8 cellular contexts compared by ENCODE assay signal in genomic region chr12:50055831-50056628, GRCh38. TPM values are rescaled to one million over a fixed set of nuclear protein-coding genes. Genes with fewer than 3 reads are reported as not detected.
A peak's percentile ranks its signal among the peaks of the same experiment; 100 is the strongest.
DNase-seq lines count a peak whose midpoint lies in the region; ATAC-seq, FAIRE-seq and TF ChIP-seq lines count a peak whose summit lies in the region.

No MANE protein-coding gene starts in this region.

- H3K9me3 ChIP-seq in cardiac muscle cell (ENCODE audit: low read depth): no peaks in the 10 kb centered on the region
- H3K9me3 ChIP-seq in psoas muscle: no peaks in the 10 kb centered on the region

- DNase-seq in D721Med (ENCODE audit: insufficient read length, low spot score) (no peak), HT1080 (ENCODE audit: low read depth) (peak; percentile 59), RPMI7951 (ENCODE audit: low read depth) (peak; percentile 15), cardiac muscle cell (ENCODE audit: low read depth in 1 of 2, low spot score in 1 of 2) (peak; percentile 57 to 70), psoas muscle (no peak)
- DNase-seq in activated naive CD4-positive, alpha-beta T cell treated with anti-CD3 and anti-CD28 coated beads, Interleukin-2, amount 50 U/mL, for 16 hours: peak; percentile 66

- FAIRE-seq in D721Med (lab: Jason Lieb, UNC): no peak

- TF ChIP-seq CTCF in D721Med (IDR thresholded peaks at IDR 0.05; ENCODE audit: insufficient read depth, missing control alignments): peak; percentile 70
- TF ChIP-seq CTCF in cardiac muscle cell (IDR thresholded peaks at IDR 0.05; ENCODE audit: low read depth, low read length): peak; percentile 99
- TF ChIP-seq CTCF in psoas muscle (IDR thresholded peaks at IDR 0.05): peak; percentile 85

- H3K4me1 ChIP-seq in cardiac muscle cell (ENCODE audit: low read depth): peaks cover 12% of the 10 kb centered on the region
- no peaks in the 10 kb centered on the region for H3K4me1 ChIP-seq in psoas muscle

- ATAC-seq in psoas muscle (peak; percentile 66 to 81 (median 70)), GM19328 (IDR thresholded peaks at IDR 0.05; ENCODE audit: unreplicated experiment) (no peak), HG02884 (IDR thresholded peaks at IDR 0.05; ENCODE audit: unreplicated experiment) (no peak)

- H3K4me3 ChIP-seq in cardiac muscle cell (no peak overlapping the region), psoas muscle (peak overlapping the region; percentile 39)

- intact Hi-C loops in psoas muscle (cut with DNase I): loop anchor here (5.0 kb wide), 3 partner anchors 84 to 279 kb away; partner anchors contain the start of gene AQP6 (in 1 of the 2)

- H3K27ac ChIP-seq in cardiac muscle cell (no peak overlapping the region), psoas muscle (no peak overlapping the region)

- 17 to 22% (median 20%) methylated on average over 17 of the region's 17 CpGs for WGBS in psoas muscle, 3 donors

- H3K27me3 ChIP-seq in cardiac muscle cell: peaks cover 35% of the 10 kb centered on the region
- H3K27me3 ChIP-seq in psoas muscle (ENCODE audit: insufficient read depth in 3 of 3, low read length in 2 of 3): peaks cover 0 to 33% (median 2%) of the 10 kb centered on the region in 3 donors

- no peaks in the 10 kb centered on the region for H3K36me3 ChIP-seq in cardiac muscle cell
- H3K36me3 ChIP-seq in psoas muscle (ENCODE audit: insufficient read depth in 1 of 2, low read depth in 1 of 2): no peaks in the 10 kb centered on the region

RNA-seq across cellular contexts. Expression of gene ASIC1, which starts 1.4 kb away (rescaled TPM):
- total RNA-seq in HT1080 (2014; rRNA removed; shearing (Covaris generic)): 6.0 and 9.5 TPM in 2 replicates
- polyA plus RNA-seq in HT1080 (2015; cell fraction: cytosol; rRNA removed): 25.8 and 29.0 TPM in 2 replicates
- 42.0 and 46.5 TPM in 2 replicates for polyA plus RNA-seq in HT1080 (2015; cell fraction: nucleus; rRNA removed)
- 0.24 and 0.39 TPM in 2 replicates for total RNA-seq in RPMI7951 (2014; rRNA removed; shearing (Covaris generic))
- 5.0 and 7.0 TPM in 2 replicates for total RNA-seq in cardiac muscle cell
- polyA plus RNA-seq in cardiac muscle cell: 4.6 and 6.9 TPM in 2 replicates
- total RNA-seq in psoas muscle: under 1 TPM; 0.32 to 0.82 (median 0.60) TPM
- under 1 TPM; 0.20 to 0.29 (median 0.25) TPM for polyA plus RNA-seq in psoas muscle

RNA-seq across cellular contexts. Expression of gene SMARCD1, which starts 29.1 kb away (rescaled TPM):
- 121 and 161 TPM in 2 replicates for total RNA-seq in HT1080 (2014; rRNA removed; shearing (Covaris generic))
- 114 and 120 TPM in 2 replicates for polyA plus RNA-seq in HT1080 (2015; cell fraction: cytosol; rRNA removed)
- 156 and 161 TPM in 2 replicates for polyA plus RNA-seq in HT1080 (2015; cell fraction: nucleus; rRNA removed)
- 35.9 and 41.8 TPM in 2 replicates for total RNA-seq in RPMI7951 (2014; rRNA removed; shearing (Covaris generic))
- total RNA-seq in cardiac muscle cell: 97.8 and 108 TPM in 2 replicates
- 40.7 and 45.1 TPM in 2 replicates for polyA plus RNA-seq in cardiac muscle cell
- 10 to 100 TPM; 14.2 to 21.1 (median 17.9) TPM for total RNA-seq in psoas muscle
- polyA plus RNA-seq in psoas muscle: 10 to 100 TPM; 11.7 to 20.4 (median 12.3) TPM

RNA-seq across cellular contexts. Expression of gene RACGAP1, which starts 30.7 kb away (rescaled TPM):
- 138 and 155 TPM in 2 replicates for total RNA-seq in HT1080 (2014; rRNA removed; shearing (Covaris generic))
- polyA plus RNA-seq in HT1080 (2015; cell fraction: cytosol; rRNA removed): 102 and 108 TPM in 2 replicates
- 146 and 164 TPM in 2 replicates for polyA plus RNA-seq in HT1080 (2015; cell fraction: nucleus; rRNA removed)
- total RNA-seq in RPMI7951 (2014; rRNA removed; shearing (Covaris generic)): 158 and 173 TPM in 2 replicates
- total RNA-seq in cardiac muscle cell (10.4 and 63.9 TPM in 2 replicates), psoas muscle (1 to 10 TPM; 4.6 to 6.1 (median 5.2) TPM)
- polyA plus RNA-seq in cardiac muscle cell (13.4 and 57.3 TPM in 2 replicates), psoas muscle (10 to 100 TPM in 1 of 3 donors, 1 to 10 TPM in 2; 3.4 to 15.3 (median 5.5) TPM)

RNA-seq across cellular contexts. Expression of gene GPD1, which starts 47.8 kb away (rescaled TPM):
- 0.27 and 0.31 TPM in 2 replicates for total RNA-seq in HT1080 (2014; rRNA removed; shearing (Covaris generic))
- polyA plus RNA-seq in HT1080 (2015; cell fraction: cytosol; rRNA removed): 0.08 TPM in 1 of 2 replicates, not detected in the other
- 0.23 and 0.94 TPM in 2 replicates for polyA plus RNA-seq in HT1080 (2015; cell fraction: nucleus; rRNA removed)
- total RNA-seq in RPMI7951 (2014; rRNA removed; shearing (Covaris generic)): 0.39 TPM in 1 of 2 replicates, not detected in the other
- total RNA-seq in cardiac muscle cell (1.7 and 3.4 TPM in 2 replicates), psoas muscle (100 to 1,000 TPM in 3 of 4 donors, 10 to 100 TPM in 1; 92.0 to 221 (median 148) TPM)
- polyA plus RNA-seq in cardiac muscle cell (2.5 and 4.3 TPM in 2 replicates), psoas muscle (100 to 1,000 TPM in 1 of 3 donors, 10 to 100 TPM in 2; 17.4 to 120 (median 66.0) TPM)

RNA-seq across cellular contexts. Expression of gene COX14, which starts 56.0 kb away (rescaled TPM):
- total RNA-seq in HT1080 (2014; rRNA removed; shearing (Covaris generic)): 58.9 and 119 TPM in 2 replicates
- polyA plus RNA-seq in HT1080 (2015; cell fraction: cytosol; rRNA removed): 47.7 and 79.3 TPM in 2 replicates
- 16.7 and 23.4 TPM in 2 replicates for polyA plus RNA-seq in HT1080 (2015; cell fraction: nucleus; rRNA removed)
- total RNA-seq in RPMI7951 (2014; rRNA removed; shearing (Covaris generic)): 87.1 and 93.9 TPM in 2 replicates
- total RNA-seq in cardiac muscle cell: 43.9 and 105 TPM in 2 replicates
- 234 and 265 TPM in 2 replicates for polyA plus RNA-seq in cardiac muscle cell
- total RNA-seq in psoas muscle: 100 to 1,000 TPM; 101 to 141 (median 115) TPM
- polyA plus RNA-seq in psoas muscle: 100 to 1,000 TPM; 132 to 173 (median 132) TPM

Comparison
In these comparisons a context has a peak if more than half of its experiments do, and no peak if none do; other contexts are left out.
1. DNase-seq: peak in HT1080 (single experiment), RPMI7951 (single experiment), activated naive CD4-positive, alpha-beta T cell treated with anti-CD3 and anti-CD28 coated beads, Interleukin-2, amount 50 U/mL, for 16 hours (single experiment) and cardiac muscle cell (2 of 2); none in D721Med (single experiment) and psoas muscle (0 of 2).
2. ATAC-seq: peak in psoas muscle (4 of 4); none in GM19328 (single experiment) and HG02884 (single experiment).
3. Peak in every context shown above with its lines, with median percentiles within 50 percentile points of each other: CTCF ChIP-seq.